8 cellular contexts compared by ENCODE assay signal in genomic region chr3:40524571-40525285, GRCh38. TPM values are rescaled to one million over a fixed set of nuclear protein-coding genes. Genes with fewer than 3 reads are reported as not detected.
DNase-seq lines count a peak whose midpoint lies in the region; ATAC-seq and TF ChIP-seq lines count a peak whose summit lies in the region.

Gene ZNF621 (plus strand): TSS chr3:40524960. CDS start chr3:40525841, 881 bp downstream.

- no peaks in the 10 kb centered on the region for H3K9me3 Mint-ChIP-seq in activated naive CD4-positive, alpha-beta T cell treated with anti-CD3 and anti-CD28 coated beads, Interleukin-2, amount 50 U/mL, for 24 hours
- H3K9me3 Mint-ChIP-seq in osteocyte (ENCODE audit: unreplicated experiment), result peaks cover 3% of the 10 kb centered on the region

- H3K9me2 ChIP-seq in Loucy (replicated peaks; ENCODE audit: low read depth, low read length), result no peaks in the 10 kb centered on the region

- ATAC-seq in SK-N-SH treated with all-trans-retinoic acid at 6 μM for 48 hours, result peak; percentile 99
- peak; percentile 90 for ATAC-seq in thoracic aorta (ENCODE audit: insufficient number of reproducible peaks, low FRiP score, low read depth)

- peaks cover 11% of the 10 kb centered on the region for H3K36me3 Mint-ChIP-seq in activated naive CD4-positive, alpha-beta T cell treated with anti-CD3 and anti-CD28 coated beads, Interleukin-2, amount 50 U/mL, for 24 hours
- peaks cover 26% of the 10 kb centered on the region for H3K36me3 Mint-ChIP-seq in osteocyte (ENCODE audit: unreplicated experiment)

- DNase-seq in GM03348 (ENCODE audit: low spot score), result peak; percentile 98
- DNase-seq in H7, result peak; percentile 96
- DNase-seq in glomerular visceral epithelial cell (ENCODE audit: extremely low spot score), result peak; percentile 88
- peak; percentile 94 for DNase-seq in osteocyte (ENCODE audit: extremely low spot score, unreplicated experiment)
- DNase-seq in thoracic aorta (ENCODE audit: low spot score), result peak; percentile 59

- peak within 1 kb of the TSS; percentile 86 to 90 for H3K27ac ChIP-seq in thoracic aorta

- no peaks in the 10 kb centered on the region for H3K27me3 ChIP-seq in H7 (ENCODE audit: control insufficient read depth, insufficient read depth, low read length)
- no peaks in the 10 kb centered on the region for H3K27me3 ChIP-seq in Loucy (ENCODE audit: insufficient read depth, low read length, poor library complexity, severe bottlenecking)
- no peaks in the 10 kb centered on the region for H3K27me3 ChIP-seq in thoracic aorta (replicated peaks; ENCODE audit: insufficient read depth)

- no peak for TF ChIP-seq CTCF in Loucy (conservative IDR thresholded peaks at IDR 0.05; ENCODE audit: low read length)
- no peak for TF ChIP-seq CTCF in osteocyte (IDR thresholded peaks at IDR 0.05)
- TF ChIP-seq CTCF in thoracic aorta (IDR thresholded peaks at IDR 0.05), result no peak

- peak within 1 kb of the TSS; percentile 86 for H2AFZ ChIP-seq in Loucy (ENCODE audit: low read length)

- H3K9me3 ChIP-seq in Loucy (ENCODE audit: insufficient read depth, low read depth, low read length) (no peaks in the 10 kb centered on the region), thoracic aorta (no peaks in the 10 kb centered on the region)

- H3F3A ChIP-seq in Loucy (ENCODE audit: low read depth), result no peaks in the 10 kb centered on the region

- peaks cover 2% of the 10 kb centered on the region for H3K36me3 ChIP-seq in H7 (replicated peaks; ENCODE audit: control insufficient read depth, insufficient read depth, low read length)
- peaks cover 7% of the 10 kb centered on the region; the same call in 1 of the 2 replicates for H3K36me3 ChIP-seq in Loucy (ENCODE audit: insufficient read depth, low read length)
- H3K36me3 ChIP-seq in thoracic aorta, result peaks cover 19% of the 10 kb centered on the region

- H3K9ac ChIP-seq in Loucy (ENCODE audit: low read depth, low read length, poor library complexity, severe bottlenecking), result peak within 1 kb of the TSS; percentile 90

- H3K4me3 Mint-ChIP-seq in activated naive CD4-positive, alpha-beta T cell treated with anti-CD3 and anti-CD28 coated beads, Interleukin-2, amount 50 U/mL, for 24 hours, result peak within 1 kb of the TSS; percentile 98
- H3K4me3 Mint-ChIP-seq in osteocyte (ENCODE audit: unreplicated experiment), result peak within 1 kb of the TSS; percentile 88

- peaks cover 41% of the 10 kb centered on the region for H3K79me2 ChIP-seq in Loucy (ENCODE audit: insufficient read depth, low read length)

- H4K20me1 ChIP-seq in Loucy (ENCODE audit: insufficient read depth, low read length, poor library complexity, severe bottlenecking), result peaks cover 2% of the 10 kb centered on the region

- H3K27ac Mint-ChIP-seq in activated naive CD4-positive, alpha-beta T cell treated with anti-CD3 and anti-CD28 coated beads, Interleukin-2, amount 50 U/mL, for 24 hours, result peak within 1 kb of the TSS; percentile 97
- H3K27ac Mint-ChIP-seq in osteocyte (ENCODE audit: unreplicated experiment), result peak within 1 kb of the TSS; percentile 98

- H3K4me1 ChIP-seq in Loucy (ENCODE audit: insufficient read depth, low read length, poor library complexity, severe bottlenecking) (peaks cover 34% of the 10 kb centered on the region), thoracic aorta (ENCODE audit: control insufficient read depth in 1 of 2, low read depth in 2 of 2) (peaks cover 6 to 23% of the 10 kb centered on the region in 2 donors)

- peak within 1 kb of the TSS; percentile 92 for H3K4me3 ChIP-seq in H7 (ENCODE audit: insufficient read depth, low read depth, low read length)
- peak within 1 kb of the TSS; percentile 87 for H3K4me3 ChIP-seq in Loucy (ENCODE audit: low read length, poor library complexity, severe bottlenecking)
- peak within 1 kb of the TSS; percentile 89 for H3K4me3 ChIP-seq in thoracic aorta

- peak within 1 kb of the TSS; percentile 89 for H3K4me2 ChIP-seq in Loucy (ENCODE audit: low read depth, low read length, poor library complexity, severe bottlenecking)

- peaks cover 23% of the 10 kb centered on the region for H3K4me1 Mint-ChIP-seq in activated naive CD4-positive, alpha-beta T cell treated with anti-CD3 and anti-CD28 coated beads, Interleukin-2, amount 50 U/mL, for 24 hours
- H3K4me1 Mint-ChIP-seq in osteocyte (ENCODE audit: unreplicated experiment), result peaks cover 18% of the 10 kb centered on the region

- H3K27me3 Mint-ChIP-seq in activated naive CD4-positive, alpha-beta T cell treated with anti-CD3 and anti-CD28 coated beads, Interleukin-2, amount 50 U/mL, for 24 hours, result no peaks in the 10 kb centered on the region
- H3K27me3 Mint-ChIP-seq in osteocyte (ENCODE audit: unreplicated experiment), result no peaks in the 10 kb centered on the region

TF ChIP-seq in SK-N-SH treated with all-trans-retinoic acid at 6 μM for 48 hours, 23 proteins besides CTCF, POLR2A, EP300 and RAD21:
- TF ChIP-seq POU6F1 (CRISPR knock-in tag; IDR thresholded peaks at IDR 0.05; ENCODE audit: borderline replicate concordance, low read depth) (no peak; the same call in 1 of the 2 replicates), PATZ1 (CRISPR knock-in tag; IDR thresholded peaks at IDR 0.05; ENCODE audit: borderline replicate concordance) (no peak), RARB (CRISPR knock-in tag; IDR thresholded peaks at IDR 0.05) (no peak), BACH2 (CRISPR knock-in tag; IDR thresholded peaks at IDR 0.05; ENCODE audit: borderline replicate concordance) (no peak), ISL1 (CRISPR knock-in tag; IDR thresholded peaks at IDR 0.05) (no peak), ZFP3 (CRISPR knock-in tag; IDR thresholded peaks at IDR 0.05) (peak; percentile 54; the same call in 1 of the 2 replicates), CREB5 (CRISPR knock-in tag; IDR thresholded peaks at IDR 0.05; ENCODE audit: low read depth) (no peak)
TF ChIP-seq in SK-N-SH treated with all-trans-retinoic acid at 6 μM for 48 hours: peak in this region for 1.

RNA-seq across cellular contexts. Expression of gene ZNF621, which starts in this region (rescaled TPM):
- 6.4 and 9.4 TPM in 2 replicates for total RNA-seq in H7 (2014; rRNA removed; shearing (Covaris generic))
- 27.9 and 30.8 TPM in 2 replicates for total RNA-seq in osteocyte
- 10 to 100 TPM; 27.1 to 35.6 TPM for total RNA-seq in thoracic aorta

Comparison
In these comparisons a context has a peak if more than half of its experiments do, and no peak if none do; other contexts are left out.
1. Peak in every context shown above with its lines: DNase-seq, ATAC-seq, H3K4me3 ChIP-seq and H3K27ac ChIP-seq.